Comparison of ENCODE assay signal across 6 cellular contexts in the genomic region with DNA sequence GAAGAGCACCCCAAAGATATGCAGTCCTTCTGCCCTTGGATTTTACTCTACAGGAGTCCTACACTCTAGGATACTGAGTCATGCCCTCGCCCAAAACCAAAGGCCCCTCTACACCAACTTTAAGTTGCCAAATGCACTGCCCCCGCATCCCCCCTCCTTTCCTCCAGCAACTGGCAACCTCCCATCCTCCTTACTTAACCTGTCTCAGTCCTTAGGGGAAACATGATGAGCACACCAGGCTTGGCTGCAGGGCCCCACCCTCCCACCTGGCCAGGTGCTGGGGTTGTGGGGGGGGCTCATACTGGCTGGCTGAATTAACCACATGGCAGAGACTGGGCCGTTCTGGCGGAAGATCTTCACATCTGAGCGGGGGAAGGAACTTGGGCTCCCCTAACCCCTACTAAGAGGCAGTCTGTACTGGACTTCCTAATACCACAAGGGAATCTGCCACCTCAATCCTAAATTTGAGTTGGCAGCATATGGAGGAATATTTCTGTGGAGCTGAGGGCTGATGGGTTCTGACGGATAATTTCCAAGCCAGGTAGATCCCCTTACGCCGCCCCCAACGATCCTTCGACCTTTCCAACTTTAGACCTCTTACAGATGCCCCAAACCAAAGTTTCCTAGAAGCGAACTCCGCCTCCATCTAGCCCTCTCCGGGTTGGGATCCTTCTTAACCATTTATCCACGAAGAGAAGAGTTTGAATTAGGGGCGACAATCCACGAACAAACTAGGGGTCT. TPM values are rescaled to one million over a fixed set of nuclear protein-coding genes. Genes with fewer than 3 reads are reported as not detected.
A peak's percentile ranks its signal among the peaks of the same experiment; 100 is the strongest.
DNase-seq lines count a peak whose midpoint lies in the region; ATAC-seq and TF ChIP-seq lines count a peak whose summit lies in the region.

No MANE protein-coding gene starts in this region.

- H3K27me3 Mint-ChIP-seq in Caco-2 (ENCODE audit: insufficient read depth, unreplicated experiment): no peaks in the 10 kb centered on the region
- H3K27me3 Mint-ChIP-seq in chondrocyte (ENCODE audit: low read depth): no peaks in the 10 kb centered on the region
- no peaks in the 10 kb centered on the region for H3K27me3 Mint-ChIP-seq in osteocyte (ENCODE audit: unreplicated experiment)

- peaks cover 44% of the 10 kb centered on the region for H3K4me1 ChIP-seq in Caco-2

- H3K36me3 ChIP-seq in Caco-2 (ENCODE audit: control insufficient read depth, insufficient read depth, low read length): peaks cover 6% of the 10 kb centered on the region

- BruUV-seq in Caco-2 (replicated peaks; lab: Mats Ljungman, UMichigan): TSS peak; percentile 58

- no peaks in the 10 kb centered on the region for H3K9me3 Mint-ChIP-seq in Caco-2 (ENCODE audit: unreplicated experiment)
- H3K9me3 Mint-ChIP-seq in chondrocyte (ENCODE audit: low read depth): no peaks in the 10 kb centered on the region
- H3K9me3 Mint-ChIP-seq in osteocyte (ENCODE audit: unreplicated experiment): no peaks in the 10 kb centered on the region

- H3K9me3 ChIP-seq in Caco-2: no peaks in the 10 kb centered on the region

- DNase-seq in Caco-2 (peak in 1 of 2 experiments; percentile 46), NCI-H226 (peak; percentile 68), chondrocyte (ENCODE audit: low spot score) (peak; percentile 28), osteocyte (ENCODE audit: extremely low spot score, unreplicated experiment) (no peak)

- CTCF ChIA-PET in Caco-2 (lab: Charles Lee): interaction anchor here (0.7 to 1.3 kb wide), 2 partner anchors 22 to 24 kb away, joined by 4 read pairs; a partner anchor contains a TSS

- no peaks in the 10 kb centered on the region for H3K27me3 ChIP-seq in Caco-2 (replicated peaks; ENCODE audit: control insufficient read depth, insufficient read depth, low read length)

- H3K4me3 Mint-ChIP-seq in Caco-2 (ENCODE audit: unreplicated experiment) (peak overlapping the region; percentile 79), chondrocyte (ENCODE audit: unreplicated experiment) (peak overlapping the region; percentile 79), osteocyte (ENCODE audit: unreplicated experiment) (peak overlapping the region; percentile 88)

- H3K27ac Mint-ChIP-seq in Caco-2 (ENCODE audit: unreplicated experiment) (peak overlapping the region; percentile 100), chondrocyte (ENCODE audit: unreplicated experiment) (peak overlapping the region; percentile 99), osteocyte (ENCODE audit: unreplicated experiment) (peak overlapping the region; percentile 100)

- peak overlapping the region; percentile 55 for H3K4me3 ChIP-seq in Caco-2 (ENCODE audit: low read depth, low read length)

- ATAC-seq in HG03139 (IDR thresholded peaks at IDR 0.05; ENCODE audit: unreplicated experiment): no peak
- ATAC-seq in GM19467 (IDR thresholded peaks at IDR 0.05; ENCODE audit: unreplicated experiment): no peak

- intact Hi-C loops in Caco-2 (cut with micrococcal nuclease; ENCODE audit: unreplicated experiment): no loop called here

- peaks cover 29% of the 10 kb centered on the region for H3K4me1 Mint-ChIP-seq in Caco-2 (ENCODE audit: low read depth, unreplicated experiment)
- peaks cover 62% of the 10 kb centered on the region for H3K4me1 Mint-ChIP-seq in chondrocyte (ENCODE audit: low read depth)
- peaks cover 65% of the 10 kb centered on the region for H3K4me1 Mint-ChIP-seq in osteocyte (ENCODE audit: unreplicated experiment)

- TF ChIP-seq CTCF in Caco-2 (IDR thresholded peaks at IDR 0.05; ENCODE audit: insufficient read depth in 1 of 2, low read depth in 1 of 2, low read length in 1 of 2, severe bottlenecking in 1 of 2, unreplicated experiment in 1 of 2): no peak
- no peak for TF ChIP-seq CTCF in chondrocyte (IDR thresholded peaks at IDR 0.05)
- no peak for TF ChIP-seq CTCF in osteocyte (IDR thresholded peaks at IDR 0.05)

- POLR2A ChIA-PET in Caco-2 (lab: Charles Lee): interaction anchor here (0.5 to 3.3 kb wide), 4 partner anchors 9 to 23 kb away, joined by 6 to 74 read pairs (median 20); a partner anchor contains a TSS

- H3K36me3 Mint-ChIP-seq in Caco-2 (ENCODE audit: insufficient read depth, unreplicated experiment): peaks cover 39% of the 10 kb centered on the region
- peaks cover 2% of the 10 kb centered on the region for H3K36me3 Mint-ChIP-seq in chondrocyte (ENCODE audit: low read depth)
- peaks cover 3% of the 10 kb centered on the region for H3K36me3 Mint-ChIP-seq in osteocyte (ENCODE audit: unreplicated experiment)

RNA-seq across cellular contexts. Expression of a gene that starts 1.1 kb away (rescaled TPM):
- total RNA-seq in Caco-2 (2022) (414 and 431 TPM in 2 replicates), chondrocyte (136 to 143 TPM (median 140 TPM) in 3 replicates), osteocyte (213 and 219 TPM in 2 replicates)

RNA-seq across cellular contexts. Expression of a gene that starts 9.5 kb away (rescaled TPM):
- total RNA-seq in Caco-2 (2022) (52.6 and 54.2 TPM in 2 replicates), chondrocyte (38.6 to 58.3 TPM (median 40.3 TPM) in 3 replicates), osteocyte (52.6 and 55.8 TPM in 2 replicates)

RNA-seq across cellular contexts. Expression of a gene that starts 17.0 kb away (rescaled TPM):
- total RNA-seq in Caco-2 (2022) (94.4 and 101 TPM in 2 replicates), chondrocyte (57.0 to 61.7 TPM (median 60.9 TPM) in 3 replicates), osteocyte (71.1 and 85.4 TPM in 2 replicates)

RNA-seq across cellular contexts. Expression of a gene that starts 21.8 kb away (rescaled TPM):
- total RNA-seq in Caco-2 (2022) (42.3 and 44.1 TPM in 2 replicates), chondrocyte (22.3 to 45.7 TPM (median 23.7 TPM) in 3 replicates), osteocyte (33.0 and 37.7 TPM in 2 replicates)

RNA-seq across cellular contexts. Expression of a gene that starts 22.1 kb away (rescaled TPM):
- total RNA-seq in Caco-2 (2022) (26.6 and 27.6 TPM in 2 replicates), chondrocyte (11.4 to 17.1 TPM (median 14.1 TPM) in 3 replicates), osteocyte (21.3 and 24.1 TPM in 2 replicates)
